In the genomic region with DNA sequence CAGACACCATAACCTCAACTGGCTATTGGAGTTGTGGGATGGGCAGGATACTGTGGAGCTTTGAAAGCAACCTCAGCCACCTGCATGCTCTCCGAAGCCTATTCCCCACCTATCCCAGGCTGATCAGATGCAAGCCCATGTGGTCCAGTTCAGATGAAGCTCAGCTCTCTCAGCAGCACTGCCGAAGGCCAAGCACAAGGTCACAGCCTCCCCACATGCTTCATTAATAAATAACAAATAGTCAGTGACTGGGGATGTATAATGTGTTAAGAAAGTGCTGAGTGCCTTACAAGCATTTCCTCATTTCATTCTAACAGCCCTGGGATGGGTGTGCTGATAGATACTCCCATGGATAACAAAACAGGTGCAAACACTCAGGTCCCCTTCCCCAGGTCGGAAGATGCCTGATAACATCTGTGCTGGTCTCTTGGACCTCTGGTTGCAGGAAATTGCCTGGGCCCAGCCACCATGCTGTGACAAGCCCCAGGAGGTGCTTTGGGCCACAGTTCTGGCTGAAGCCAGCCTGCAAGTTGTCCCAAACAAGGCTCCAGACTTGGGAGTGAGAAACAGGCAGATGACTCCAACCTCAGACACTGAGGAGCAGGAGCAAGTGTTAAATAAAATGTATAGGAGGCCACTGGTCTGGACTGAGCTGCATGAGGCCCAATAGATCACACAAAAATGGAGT, we compare ENCODE assay signal across 1 cellular context.
TF ChIP-seq lines count a peak whose summit lies in the region.

No MANE protein-coding gene starts in this region.

TF ChIP-seq in GM12878, 131 proteins besides CTCF, POLR2A, EP300 and RAD21:
- TF ChIP-seq, protein P1, sequence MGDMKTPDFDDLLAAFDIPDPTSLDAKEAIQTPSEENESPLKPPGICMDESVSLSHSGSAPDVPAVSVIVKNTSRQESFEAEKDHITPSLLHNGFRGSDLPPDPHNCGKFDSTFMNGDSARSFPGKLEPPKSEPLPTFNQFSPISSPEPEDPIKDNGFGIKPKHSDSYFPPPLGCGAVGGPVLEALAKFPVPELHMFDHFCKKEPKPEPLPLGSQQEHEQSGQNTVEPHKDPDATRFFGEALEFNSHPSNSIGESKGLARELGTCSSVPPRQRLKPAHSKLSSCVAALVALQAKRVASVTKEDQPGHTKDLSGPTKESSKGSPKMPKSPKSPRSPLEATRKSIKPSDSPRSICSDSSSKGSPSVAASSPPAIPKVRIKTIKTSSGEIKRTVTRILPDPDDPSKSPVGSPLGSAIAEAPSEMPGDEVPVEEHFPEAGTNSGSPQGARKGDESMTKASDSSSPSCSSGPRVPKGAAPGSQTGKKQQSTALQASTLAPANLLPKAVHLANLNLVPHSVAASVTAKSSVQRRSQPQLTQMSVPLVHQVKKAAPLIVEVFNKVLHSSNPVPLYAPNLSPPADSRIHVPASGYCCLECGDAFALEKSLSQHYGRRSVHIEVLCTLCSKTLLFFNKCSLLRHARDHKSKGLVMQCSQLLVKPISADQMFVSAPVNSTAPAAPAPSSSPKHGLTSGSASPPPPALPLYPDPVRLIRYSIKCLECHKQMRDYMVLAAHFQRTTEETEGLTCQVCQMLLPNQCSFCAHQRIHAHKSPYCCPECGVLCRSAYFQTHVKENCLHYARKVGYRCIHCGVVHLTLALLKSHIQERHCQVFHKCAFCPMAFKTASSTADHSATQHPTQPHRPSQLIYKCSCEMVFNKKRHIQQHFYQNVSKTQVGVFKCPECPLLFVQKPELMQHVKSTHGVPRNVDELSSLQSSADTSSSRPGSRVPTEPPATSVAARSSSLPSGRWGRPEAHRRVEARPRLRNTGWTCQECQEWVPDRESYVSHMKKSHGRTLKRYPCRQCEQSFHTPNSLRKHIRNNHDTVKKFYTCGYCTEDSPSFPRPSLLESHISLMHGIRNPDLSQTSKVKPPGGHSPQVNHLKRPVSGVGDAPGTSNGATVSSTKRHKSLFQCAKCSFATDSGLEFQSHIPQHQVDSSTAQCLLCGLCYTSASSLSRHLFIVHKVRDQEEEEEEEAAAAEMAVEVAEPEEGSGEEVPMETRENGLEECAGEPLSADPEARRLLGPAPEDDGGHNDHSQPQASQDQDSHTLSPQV (IDR thresholded peaks at IDR 0.05), result 0 out of 2 replicates have a peak, but pooled peaks have one; percentile 51
- TF ChIP-seq, protein P2, sequence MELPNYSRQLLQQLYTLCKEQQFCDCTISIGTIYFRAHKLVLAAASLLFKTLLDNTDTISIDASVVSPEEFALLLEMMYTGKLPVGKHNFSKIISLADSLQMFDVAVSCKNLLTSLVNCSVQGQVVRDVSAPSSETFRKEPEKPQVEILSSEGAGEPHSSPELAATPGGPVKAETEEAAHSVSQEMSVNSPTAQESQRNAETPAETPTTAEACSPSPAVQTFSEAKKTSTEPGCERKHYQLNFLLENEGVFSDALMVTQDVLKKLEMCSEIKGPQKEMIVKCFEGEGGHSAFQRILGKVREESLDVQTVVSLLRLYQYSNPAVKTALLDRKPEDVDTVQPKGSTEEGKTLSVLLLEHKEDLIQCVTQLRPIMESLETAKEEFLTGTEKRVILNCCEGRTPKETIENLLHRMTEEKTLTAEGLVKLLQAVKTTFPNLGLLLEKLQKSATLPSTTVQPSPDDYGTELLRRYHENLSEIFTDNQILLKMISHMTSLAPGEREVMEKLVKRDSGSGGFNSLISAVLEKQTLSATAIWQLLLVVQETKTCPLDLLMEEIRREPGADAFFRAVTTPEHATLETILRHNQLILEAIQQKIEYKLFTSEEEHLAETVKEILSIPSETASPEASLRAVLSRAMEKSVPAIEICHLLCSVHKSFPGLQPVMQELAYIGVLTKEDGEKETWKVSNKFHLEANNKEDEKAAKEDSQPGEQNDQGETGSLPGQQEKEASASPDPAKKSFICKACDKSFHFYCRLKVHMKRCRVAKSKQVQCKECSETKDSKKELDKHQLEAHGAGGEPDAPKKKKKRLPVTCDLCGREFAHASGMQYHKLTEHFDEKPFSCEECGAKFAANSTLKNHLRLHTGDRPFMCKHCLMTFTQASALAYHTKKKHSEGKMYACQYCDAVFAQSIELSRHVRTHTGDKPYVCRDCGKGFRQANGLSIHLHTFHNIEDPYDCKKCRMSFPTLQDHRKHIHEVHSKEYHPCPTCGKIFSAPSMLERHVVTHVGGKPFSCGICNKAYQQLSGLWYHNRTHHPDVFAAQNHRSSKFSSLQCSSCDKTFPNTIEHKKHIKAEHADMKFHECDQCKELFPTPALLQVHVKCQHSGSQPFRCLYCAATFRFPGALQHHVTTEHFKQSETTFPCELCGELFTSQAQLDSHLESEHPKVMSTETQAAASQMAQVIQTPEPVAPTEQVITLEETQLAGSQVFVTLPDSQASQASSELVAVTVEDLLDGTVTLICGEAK (IDR thresholded peaks at IDR 0.05; ENCODE audit: borderline replicate concordance), result no peak
- TF ChIP-seq, protein P3, sequence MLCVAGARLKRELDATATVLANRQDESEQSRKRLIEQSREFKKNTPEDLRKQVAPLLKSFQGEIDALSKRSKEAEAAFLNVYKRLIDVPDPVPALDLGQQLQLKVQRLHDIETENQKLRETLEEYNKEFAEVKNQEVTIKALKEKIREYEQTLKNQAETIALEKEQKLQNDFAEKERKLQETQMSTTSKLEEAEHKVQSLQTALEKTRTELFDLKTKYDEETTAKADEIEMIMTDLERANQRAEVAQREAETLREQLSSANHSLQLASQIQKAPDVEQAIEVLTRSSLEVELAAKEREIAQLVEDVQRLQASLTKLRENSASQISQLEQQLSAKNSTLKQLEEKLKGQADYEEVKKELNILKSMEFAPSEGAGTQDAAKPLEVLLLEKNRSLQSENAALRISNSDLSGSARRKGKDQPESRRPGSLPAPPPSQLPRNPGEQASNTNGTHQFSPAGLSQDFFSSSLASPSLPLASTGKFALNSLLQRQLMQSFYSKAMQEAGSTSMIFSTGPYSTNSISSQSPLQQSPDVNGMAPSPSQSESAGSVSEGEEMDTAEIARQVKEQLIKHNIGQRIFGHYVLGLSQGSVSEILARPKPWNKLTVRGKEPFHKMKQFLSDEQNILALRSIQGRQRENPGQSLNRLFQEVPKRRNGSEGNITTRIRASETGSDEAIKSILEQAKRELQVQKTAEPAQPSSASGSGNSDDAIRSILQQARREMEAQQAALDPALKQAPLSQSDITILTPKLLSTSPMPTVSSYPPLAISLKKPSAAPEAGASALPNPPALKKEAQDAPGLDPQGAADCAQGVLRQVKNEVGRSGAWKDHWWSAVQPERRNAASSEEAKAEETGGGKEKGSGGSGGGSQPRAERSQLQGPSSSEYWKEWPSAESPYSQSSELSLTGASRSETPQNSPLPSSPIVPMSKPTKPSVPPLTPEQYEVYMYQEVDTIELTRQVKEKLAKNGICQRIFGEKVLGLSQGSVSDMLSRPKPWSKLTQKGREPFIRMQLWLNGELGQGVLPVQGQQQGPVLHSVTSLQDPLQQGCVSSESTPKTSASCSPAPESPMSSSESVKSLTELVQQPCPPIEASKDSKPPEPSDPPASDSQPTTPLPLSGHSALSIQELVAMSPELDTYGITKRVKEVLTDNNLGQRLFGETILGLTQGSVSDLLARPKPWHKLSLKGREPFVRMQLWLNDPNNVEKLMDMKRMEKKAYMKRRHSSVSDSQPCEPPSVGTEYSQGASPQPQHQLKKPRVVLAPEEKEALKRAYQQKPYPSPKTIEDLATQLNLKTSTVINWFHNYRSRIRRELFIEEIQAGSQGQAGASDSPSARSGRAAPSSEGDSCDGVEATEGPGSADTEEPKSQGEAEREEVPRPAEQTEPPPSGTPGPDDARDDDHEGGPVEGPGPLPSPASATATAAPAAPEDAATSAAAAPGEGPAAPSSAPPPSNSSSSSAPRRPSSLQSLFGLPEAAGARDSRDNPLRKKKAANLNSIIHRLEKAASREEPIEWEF (IDR thresholded peaks at IDR 0.05; ENCODE audit: insufficient replicate concordance, low read depth, low read length), result no peak
- TF ChIP-seq, protein P4, sequence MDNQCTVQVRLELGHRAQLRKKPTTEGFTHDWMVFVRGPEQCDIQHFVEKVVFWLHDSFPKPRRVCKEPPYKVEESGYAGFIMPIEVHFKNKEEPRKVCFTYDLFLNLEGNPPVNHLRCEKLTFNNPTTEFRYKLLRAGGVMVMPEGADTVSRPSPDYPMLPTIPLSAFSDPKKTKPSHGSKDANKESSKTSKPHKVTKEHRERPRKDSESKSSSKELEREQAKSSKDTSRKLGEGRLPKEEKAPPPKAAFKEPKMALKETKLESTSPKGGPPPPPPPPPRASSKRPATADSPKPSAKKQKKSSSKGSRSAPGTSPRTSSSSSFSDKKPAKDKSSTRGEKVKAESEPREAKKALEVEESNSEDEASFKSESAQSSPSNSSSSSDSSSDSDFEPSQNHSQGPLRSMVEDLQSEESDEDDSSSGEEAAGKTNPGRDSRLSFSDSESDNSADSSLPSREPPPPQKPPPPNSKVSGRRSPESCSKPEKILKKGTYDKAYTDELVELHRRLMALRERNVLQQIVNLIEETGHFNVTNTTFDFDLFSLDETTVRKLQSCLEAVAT (IDR thresholded peaks at IDR 0.05), result no peak
TF ChIP-seq in GM12878: peak in this region for 1.
